Comparison of ENCODE assay signal across 22 cellular contexts in genomic region chr5:170513856-170514255, GRCh38. TPM values are rescaled to one million over a fixed set of nuclear protein-coding genes. Genes with fewer than 3 reads are reported as not detected.
"Had no signal": no experiment of that assay in that cellular context is flagged by ENCODE, and none has a peak within 500 bp of the region (broad histone marks: within the 10 kb centered on the region; RNA-seq: fewer than 3 reads in every experiment).

No MANE protein-coding gene starts in this region.

- H3K27ac ChIP-seq: heart left ventricle, neutrophil, right atrium auricular region, sigmoid colon, skin epidermis, testis, tibial nerve, upper lobe of right lung, vagina had no signal

- ATAC-seq: heart left ventricle; left lobe of liver; naive thymus-derived CD4-positive, alpha-beta T cell; stimulated activated naive B cell treated with anti-CD40 and anti-IgM and Interleukin-4, amounts not matched to agents 10 μg/mL and 1 μg/mL and 100 μg/mL, for 72 hours; stimulated activated naive CD8-positive, alpha-beta T cell treated with anti-CD3 and anti-CD28 coated beads, Interleukin-15, amount 100 ng/mL, for 72 hours; upper lobe of right lung had no signal

- H3K4me3 ChIP-seq: heart left ventricle, right atrium auricular region, sigmoid colon, skin epidermis, testis, tibial nerve, upper lobe of right lung, vagina had no signal

- H3K27me3 ChIP-seq: heart left ventricle, right atrium auricular region, sigmoid colon, testis, tibial nerve, upper lobe of right lung, vagina had no signal

- H3K36me3 ChIP-seq: heart left ventricle, neutrophil, right atrium auricular region, sigmoid colon, tibial nerve, upper lobe of right lung, vagina had no signal

- H3K9me3 ChIP-seq: heart left ventricle, neutrophil, right atrium auricular region, sigmoid colon, testis, tibial nerve, upper lobe of right lung, vagina had no signal

- H3K4me1 ChIP-seq: heart left ventricle, right atrium auricular region, upper lobe of right lung, vagina had no signal

- DNase-seq: effector CD4-positive, alpha-beta T cell; endodermal cell; heart left ventricle; hippocampal formation; kidney glomerular epithelial cell; mammary epithelial cell; naive thymus-derived CD4-positive, alpha-beta T cell; nephron progenitor cell; sigmoid colon; stimulated activated CD4-positive, alpha-beta T cell treated with anti-CD3 and anti-CD28 coated beads, Interleukin-2, amount 100 ng/mL, for 24 hours; stimulated activated CD4-positive, alpha-beta T cell treated with anti-CD3 and anti-CD28 coated beads, Interleukin-4, amount 100 ng/mL, for 4 hours; stimulated activated naive B cell treated with anti-CD40 and anti-IgM and Interleukin-4, amounts not matched to agents 10 μg/mL and 1 μg/mL and 100 μg/mL, for 72 hours; stimulated activated naive CD8-positive, alpha-beta T cell treated with anti-CD3 and anti-CD28 coated beads, Interleukin-15, amount 100 ng/mL, for 72 hours; testis; upper lobe of right lung had no signal

RNA-seq across cellular contexts. Expression of gene KCNIP1, which starts 10.0 kb away (rescaled TPM):
- polyA plus RNA-seq: endothelial cell of umbilical vein; heart left ventricle; mammary epithelial cell; naive thymus-derived CD4-positive, alpha-beta T cell had no signal
